15 cellular contexts compared by ENCODE assay signal in the genomic region with DNA sequence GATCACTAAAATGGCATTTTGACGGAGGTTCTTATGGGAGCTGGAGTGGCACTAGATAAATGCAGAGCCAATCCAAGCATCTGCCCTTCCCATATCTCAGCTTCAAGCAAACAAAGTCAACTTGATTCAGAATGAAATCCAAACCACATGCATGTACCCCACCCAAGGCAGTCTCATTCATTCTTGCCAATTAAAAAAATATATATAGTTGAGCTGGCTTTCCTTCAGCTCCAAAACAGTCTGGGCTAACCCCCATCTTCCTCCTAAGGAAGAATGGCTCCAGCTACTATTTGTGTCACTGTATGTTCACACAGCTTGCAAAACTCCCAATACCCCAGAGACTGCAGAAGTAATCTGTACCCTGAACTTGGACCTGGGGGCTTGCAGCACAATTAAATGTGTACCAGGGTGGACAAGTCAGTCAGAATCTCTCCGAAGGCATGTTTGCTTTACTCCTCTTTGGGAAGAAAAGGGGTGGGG. TPM values are rescaled to one million over a fixed set of nuclear protein-coding genes. Genes with fewer than 3 reads are reported as not detected.
DNase-seq lines count a peak whose midpoint lies in the region; ATAC-seq and TF ChIP-seq lines count a peak whose summit lies in the region.
"Had no signal": no experiment of that assay in that cellular context is flagged by ENCODE, and none has a peak within 500 bp of the region (broad histone marks: within the 10 kb centered on the region; RNA-seq: fewer than 3 reads in every experiment).

No MANE protein-coding gene starts in this region.

- H3K27ac ChIP-seq in mesendoderm (ENCODE audit: low read depth, low read length) = peak overlapping the region; percentile 92
- H3K27ac ChIP-seq in suprapubic skin = peak overlapping the region; percentile 78
- H3K27ac ChIP-seq: KMS-11 had no signal

- H3K27me3 ChIP-seq in mesendoderm (ENCODE audit: insufficient read depth, low read length, poor library complexity) (no peaks in the 10 kb centered on the region), suprapubic skin (no peaks in the 10 kb centered on the region)

- peaks cover 6% of the 10 kb centered on the region for H3K79me1 ChIP-seq in mesendoderm (ENCODE audit: low read length)

- H3K4me1 ChIP-seq in mesendoderm (ENCODE audit: control insufficient read depth, low read depth, low read length) = peaks cover 24% of the 10 kb centered on the region
- peaks cover 80% of the 10 kb centered on the region for H3K4me1 ChIP-seq in suprapubic skin

- TF ChIP-seq POLR2A in suprapubic skin (IDR thresholded peaks at IDR 0.05) = no peak

- no peak overlapping the region for H3K4me2 ChIP-seq in mesendoderm (ENCODE audit: low read length)
- H3K4me2 ChIP-seq: KMS-11 had no signal

- H3K79me2 ChIP-seq in mesendoderm (ENCODE audit: control insufficient read depth, insufficient read depth, low read length) = peaks cover 4% of the 10 kb centered on the region

- no peaks in the 10 kb centered on the region for H3K9me3 Mint-ChIP-seq in T-helper 2 cell treated with Interferon-gamma antibody and Interleukin-4, amounts not matched to agents 5 μg/mL and 100 μg/mL, for 36 hours
- H3K9me3 Mint-ChIP-seq in brain = no peaks in the 10 kb centered on the region

- peak overlapping the region; percentile 81 for H3K4me3 Mint-ChIP-seq in T-helper 2 cell treated with Interferon-gamma antibody and Interleukin-4, amounts not matched to agents 5 μg/mL and 100 μg/mL, for 36 hours
- H3K4me3 Mint-ChIP-seq in brain = peak overlapping the region; percentile 35 to 69 (median 62)

- no peak overlapping the region for H3K23ac ChIP-seq in mesendoderm (ENCODE audit: low read length)

- H4K8ac ChIP-seq in mesendoderm (ENCODE audit: low read depth, low read length) = no peak overlapping the region

- H3K4me3 ChIP-seq in mesendoderm (ENCODE audit: low read length) (no peak overlapping the region), suprapubic skin (peak overlapping the region; percentile 31)

- H2BK5ac ChIP-seq in mesendoderm (ENCODE audit: low read length) = no peak overlapping the region

- H2BK120ac ChIP-seq in mesendoderm (ENCODE audit: low read depth, low read length) = peak overlapping the region; percentile 77

- no peak for DNase-seq in T-helper 2 cell treated with Interferon-gamma antibody and Interleukin-4, amounts not matched to agents 5 μg/mL and 100 μg/mL, for 36 hours (ENCODE audit: low spot score)
- DNase-seq in T-helper 2 cell = no peak
- no peak for DNase-seq in mesendoderm
- no peak for DNase-seq in suprapubic skin (ENCODE audit: low spot score in 2 of 2)
- no peak for DNase-seq in NCI-H2029 (lab: John Stamatoyannopoulos, UW)
- DNase-seq: activated CD8-positive, alpha-beta memory T cell treated with anti-CD3 and anti-CD28 coated beads, Interleukin-2, amount 50 U/mL, for 4 hours; HCEC 1CT had no signal

- no peak overlapping the region for H2AK5ac ChIP-seq in mesendoderm (ENCODE audit: low read length)

- H3K27ac Mint-ChIP-seq in T-helper 2 cell treated with Interferon-gamma antibody and Interleukin-4, amounts not matched to agents 5 μg/mL and 100 μg/mL, for 36 hours = peak overlapping the region; percentile 84
- H3K27ac Mint-ChIP-seq in brain = peak overlapping the region; percentile 37 to 96 (median 84)

- H3K4ac ChIP-seq in mesendoderm (ENCODE audit: low read depth, low read length) = peak overlapping the region; percentile 22

- peak overlapping the region; percentile 46 for H3K9ac ChIP-seq in mesendoderm (ENCODE audit: low read length)
- H3K9ac ChIP-seq: KMS-11 had no signal

- TF ChIP-seq CTCF in brain (conservative IDR thresholded peaks at IDR 0.05) = no peak
- TF ChIP-seq CTCF in suprapubic skin (IDR thresholded peaks at IDR 0.05) = no peak

- H3K27me3 Mint-ChIP-seq in T-helper 2 cell treated with Interferon-gamma antibody and Interleukin-4, amounts not matched to agents 5 μg/mL and 100 μg/mL, for 36 hours (ENCODE audit: low read depth) = no peaks in the 10 kb centered on the region
- H3K27me3 Mint-ChIP-seq in brain = no peaks in the 10 kb centered on the region

- no peak overlapping the region for H2BK15ac ChIP-seq in mesendoderm (replicated peaks; ENCODE audit: low read depth)

- peak overlapping the region; percentile 75 for H3K56ac ChIP-seq in mesendoderm (ENCODE audit: low read length)

- H3K9me3 ChIP-seq in suprapubic skin = no peaks in the 10 kb centered on the region

- H3K36me3 ChIP-seq in mesendoderm (ENCODE audit: control insufficient read depth, insufficient read depth, low read length) (peaks cover 2% of the 10 kb centered on the region), suprapubic skin (peaks cover 19% of the 10 kb centered on the region)

- H3K36me3 Mint-ChIP-seq in T-helper 2 cell treated with Interferon-gamma antibody and Interleukin-4, amounts not matched to agents 5 μg/mL and 100 μg/mL, for 36 hours (ENCODE audit: low read depth) = peaks cover 26% of the 10 kb centered on the region
- peaks cover 16% of the 10 kb centered on the region for H3K36me3 Mint-ChIP-seq in brain

- peak overlapping the region; percentile 52 for H3K18ac ChIP-seq in mesendoderm (ENCODE audit: low read length)

- H3K4me1 Mint-ChIP-seq in T-helper 2 cell treated with Interferon-gamma antibody and Interleukin-4, amounts not matched to agents 5 μg/mL and 100 μg/mL, for 36 hours (ENCODE audit: low read depth) = peaks cover 60% of the 10 kb centered on the region
- peaks cover 69% of the 10 kb centered on the region for H3K4me1 Mint-ChIP-seq in brain

- no peak for ATAC-seq in HG02763 (IDR thresholded peaks at IDR 0.05; ENCODE audit: unreplicated experiment)
- no peak for ATAC-seq in HG03460 (IDR thresholded peaks at IDR 0.05; ENCODE audit: unreplicated experiment)

- no peak for TF ChIP-seq EP300 in suprapubic skin (IDR thresholded peaks at IDR 0.05)

- no CpG with 5 or more reads among the region's 2 CpGs for WGBS in mesendoderm (ENCODE audit: extremely low coverage, insufficient coverage, low lambda C conversion rate)
- WGBS in suprapubic skin = 67% methylated on average over 2 of the region's 2 CpGs

- H4K5ac ChIP-seq in mesendoderm (ENCODE audit: low read length) = no peak overlapping the region

RNA-seq across cellular contexts. Expression of a gene that starts 35.5 kb away (rescaled TPM):
- polyA plus RNA-seq in brain (ENCODE audit: insufficient read depth, low read depth, low replicate concordance) = 2.7 TPM
- polyA plus RNA-seq in mesendoderm (2013, experiment 1 of 2) = 10.4 TPM
- 10.7 TPM for polyA plus RNA-seq in mesendoderm (2013, experiment 2 of 2)
- total RNA-seq in suprapubic skin = under 1 TPM in 2 of 4 donors, not detected in 2; 0.36 to 0.81 TPM

RNA-seq across cellular contexts. Expression of a gene that starts 44.7 kb away (rescaled TPM):
- 2.2 TPM for polyA plus RNA-seq in brain (ENCODE audit: insufficient read depth, low read depth, low replicate concordance)
- polyA plus RNA-seq in mesendoderm (2013, experiment 1 of 2) = 0.17 TPM
- polyA plus RNA-seq in mesendoderm (2013, experiment 2 of 2) = 0.11 TPM
- total RNA-seq in suprapubic skin = 10 to 100 TPM in 2 of 4 donors, 1 to 10 TPM in 2; 5.9 to 14.3 (median 10.3) TPM
- total RNA-seq: A172, epithelial cell of proximal tubule, pulmonary artery endothelial cell, ureter had no signal

RNA-seq across cellular contexts. Expression of a gene that starts 53.3 kb away (rescaled TPM):
- polyA plus RNA-seq in brain (ENCODE audit: insufficient read depth, low read depth, low replicate concordance) = 1.4 TPM
- 0.04 TPM for polyA plus RNA-seq in mesendoderm (2013, experiment 1 of 2)
- not detected for polyA plus RNA-seq in mesendoderm (2013, experiment 2 of 2)
- 1 to 10 TPM; 2.3 to 7.1 (median 3.7) TPM for total RNA-seq in suprapubic skin
- total RNA-seq: A172, epithelial cell of proximal tubule had no signal
